1 cellular context compared by ENCODE assay signal in genomic region chr11:9274499-9275228, GRCh38.
TF ChIP-seq lines count a peak whose summit lies in the region.

No MANE protein-coding gene starts in this region.

TF ChIP-seq in HepG2, 621 proteins besides CTCF, POLR2A, EP300 and RAD21:
- TF ChIP-seq ATAD3A (CRISPR knock-in tag; IDR thresholded peaks at IDR 0.05) (no peak), TGIF2 (CRISPR knock-in tag; IDR thresholded peaks at IDR 0.05) (no peak), ZNF383 (CRISPR knock-in tag; IDR thresholded peaks at IDR 0.05; ENCODE audit: borderline replicate concordance) (no peak), ZNF770 (CRISPR knock-in tag; IDR thresholded peaks at IDR 0.05) (no peak), MXD3 (CRISPR knock-in tag; IDR thresholded peaks at IDR 0.05) (no peak), ZBTB4 (CRISPR knock-in tag; IDR thresholded peaks at IDR 0.05; ENCODE audit: borderline replicate concordance) (no peak), SMC3 (IDR thresholded peaks at IDR 0.05; ENCODE audit: low read length) (no peak), MBD4 (IDR thresholded peaks at IDR 0.05; ENCODE audit: borderline replicate concordance, low read length) (no peak), KLF12 (CRISPR knock-in tag; IDR thresholded peaks at IDR 0.05; ENCODE audit: borderline replicate concordance) (no peak), SRY (CRISPR knock-in tag; IDR thresholded peaks at IDR 0.05) (no peak), SOX13 (IDR thresholded peaks at IDR 0.05) (no peak), SOX13 (CRISPR knock-in tag; conservative IDR thresholded peaks at IDR 0.05 in 1 of 2, IDR thresholded peaks at IDR 0.05 in 1 of 2) (no peak)
